ENCODE assay signal across 8 cellular contexts in the genomic region with DNA sequence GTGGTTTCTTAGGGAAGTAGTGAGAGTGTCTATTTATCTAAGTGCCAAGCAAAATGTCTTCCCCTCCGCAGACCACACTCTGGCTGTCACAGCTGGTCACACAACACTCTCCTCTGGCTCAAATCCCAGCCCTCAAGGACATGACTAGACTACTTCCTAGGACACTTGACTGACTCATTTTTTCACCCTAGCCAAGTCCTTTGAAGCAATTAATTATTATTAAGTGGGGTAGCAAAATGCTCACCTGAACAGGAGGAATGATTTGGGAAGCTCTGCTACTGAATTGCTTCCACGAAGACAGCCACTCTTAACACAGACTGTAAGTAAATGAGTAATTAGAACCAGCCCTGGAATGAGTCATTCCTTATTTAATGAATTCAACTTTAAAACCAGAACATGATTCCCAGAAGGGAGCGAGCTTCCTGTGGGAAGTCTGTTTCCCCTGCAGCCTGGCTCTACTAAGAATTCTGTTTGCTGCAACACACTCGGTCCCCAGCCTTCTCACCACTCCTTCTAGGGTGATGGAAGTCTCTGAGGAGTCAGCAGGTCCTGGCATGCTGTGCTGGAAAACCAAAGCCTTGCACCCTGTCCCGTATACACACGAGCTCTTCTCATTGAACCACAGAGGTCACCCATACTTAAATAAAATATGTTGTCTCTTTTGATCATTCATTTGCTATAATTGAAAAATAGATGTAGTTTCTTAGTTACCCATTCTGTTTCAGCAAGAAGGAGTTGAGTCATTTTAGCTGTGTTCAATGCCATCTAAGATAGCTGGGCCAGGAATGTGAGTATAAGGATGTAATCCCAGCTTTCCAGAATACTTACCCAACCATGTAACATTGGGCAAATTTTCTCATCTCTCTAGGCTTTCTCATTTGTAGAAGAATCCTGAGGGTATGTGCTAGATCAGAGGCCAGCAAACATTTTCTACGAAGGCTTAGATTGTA.
A peak's percentile ranks its signal among the peaks of the same experiment; 100 is the strongest.
DNase-seq lines count a peak whose midpoint lies in the region; ATAC-seq and TF ChIP-seq lines count a peak whose summit lies in the region.

No MANE protein-coding gene starts in this region.

- H3K4me1 ChIP-seq in left lung = peaks cover 14 to 25% of the 10 kb centered on the region in 2 donors

- no peaks in the 10 kb centered on the region for H3K36me3 Mint-ChIP-seq in activated CD4-positive, alpha-beta memory T cell treated with anti-CD3 and anti-CD28 coated beads, Interleukin-2, amount 10 ng/mL, durations not matched to agents 7 days and 5 days (ENCODE audit: low read depth)

- DNase-seq in Ammon's horn (ENCODE audit: low spot score) (peak; percentile 47), KG1 (lab: John Stamatoyannopoulos, UW) (peak; percentile 28), astrocyte of the hippocampus (ENCODE audit: low read depth, low spot score) (peak; percentile 79), left lung (peak in 1 of 2 donors; percentile 58), SHP77 treated with DMSO at 0.1 percent for 48 hours (lab: John Stamatoyannopoulos, UW) (no peak), cortex of kidney (lab: John Stamatoyannopoulos, UW) (no peak), NCI-H1930 (lab: John Stamatoyannopoulos, UW) (no peak)
- DNase-seq in activated CD4-positive, alpha-beta memory T cell treated with anti-CD3 and anti-CD28 coated beads, Interleukin-2, amount 10 ng/mL, durations not matched to agents 7 days and 5 days = no peak

- CTCF ChIA-PET in activated CD4-positive, alpha-beta memory T cell treated with anti-CD3 and anti-CD28 coated beads, Interleukin-2, amount 10 ng/mL, durations not matched to agents 7 days and 5 days (lab: Charles Lee) = no interaction called here

- H3K27me3 ChIP-seq in left lung = no peaks in the 10 kb centered on the region

- H3K27ac Mint-ChIP-seq in activated CD4-positive, alpha-beta memory T cell treated with anti-CD3 and anti-CD28 coated beads, Interleukin-2, amount 10 ng/mL, durations not matched to agents 7 days and 5 days = no peak overlapping the region

- no peak overlapping the region for H3K4me3 ChIP-seq in left lung

- peak; percentile 85 for ATAC-seq in left lung

- no peaks in the 10 kb centered on the region for H3K27me3 Mint-ChIP-seq in activated CD4-positive, alpha-beta memory T cell treated with anti-CD3 and anti-CD28 coated beads, Interleukin-2, amount 10 ng/mL, durations not matched to agents 7 days and 5 days

- peaks cover 4% of the 10 kb centered on the region for H3K9me3 Mint-ChIP-seq in activated CD4-positive, alpha-beta memory T cell treated with anti-CD3 and anti-CD28 coated beads, Interleukin-2, amount 10 ng/mL, durations not matched to agents 7 days and 5 days

- no peak overlapping the region for H3K4me3 Mint-ChIP-seq in activated CD4-positive, alpha-beta memory T cell treated with anti-CD3 and anti-CD28 coated beads, Interleukin-2, amount 10 ng/mL, durations not matched to agents 7 days and 5 days

- H3K36me3 ChIP-seq in left lung = no peaks in the 10 kb centered on the region

- H3K27ac ChIP-seq in left lung = peak overlapping the region; percentile 10 to 39

- no peaks in the 10 kb centered on the region for H3K9me3 ChIP-seq in left lung

- no peak for TF ChIP-seq CTCF in left lung (IDR thresholded peaks at IDR 0.05)

- intact Hi-C loops in left lung (cut with DNase I) = no loop called here

- no peaks in the 10 kb centered on the region for H3K4me1 Mint-ChIP-seq in activated CD4-positive, alpha-beta memory T cell treated with anti-CD3 and anti-CD28 coated beads, Interleukin-2, amount 10 ng/mL, durations not matched to agents 7 days and 5 days

- POLR2A ChIA-PET in activated CD4-positive, alpha-beta memory T cell treated with anti-CD3 and anti-CD28 coated beads, Interleukin-2, amount 10 ng/mL, durations not matched to agents 7 days and 5 days (lab: Charles Lee) = no interaction called here

Comparison
In these comparisons a context has a peak if more than half of its experiments do, and no peak if none do; other contexts are left out.
1. DNase-seq: peak in Ammon's horn (single experiment), KG1 (single experiment) and astrocyte of the hippocampus (single experiment); none in SHP77 treated with DMSO at 0.1 percent for 48 hours (single experiment), cortex of kidney (single experiment), NCI-H1930 (0 of 2) and activated CD4-positive, alpha-beta memory T cell treated with anti-CD3 and anti-CD28 coated beads, Interleukin-2, amount 10 ng/mL, durations not matched to agents 7 days and 5 days (single experiment).